Comparison of ENCODE assay signal across 25 cellular contexts in the genomic region with DNA sequence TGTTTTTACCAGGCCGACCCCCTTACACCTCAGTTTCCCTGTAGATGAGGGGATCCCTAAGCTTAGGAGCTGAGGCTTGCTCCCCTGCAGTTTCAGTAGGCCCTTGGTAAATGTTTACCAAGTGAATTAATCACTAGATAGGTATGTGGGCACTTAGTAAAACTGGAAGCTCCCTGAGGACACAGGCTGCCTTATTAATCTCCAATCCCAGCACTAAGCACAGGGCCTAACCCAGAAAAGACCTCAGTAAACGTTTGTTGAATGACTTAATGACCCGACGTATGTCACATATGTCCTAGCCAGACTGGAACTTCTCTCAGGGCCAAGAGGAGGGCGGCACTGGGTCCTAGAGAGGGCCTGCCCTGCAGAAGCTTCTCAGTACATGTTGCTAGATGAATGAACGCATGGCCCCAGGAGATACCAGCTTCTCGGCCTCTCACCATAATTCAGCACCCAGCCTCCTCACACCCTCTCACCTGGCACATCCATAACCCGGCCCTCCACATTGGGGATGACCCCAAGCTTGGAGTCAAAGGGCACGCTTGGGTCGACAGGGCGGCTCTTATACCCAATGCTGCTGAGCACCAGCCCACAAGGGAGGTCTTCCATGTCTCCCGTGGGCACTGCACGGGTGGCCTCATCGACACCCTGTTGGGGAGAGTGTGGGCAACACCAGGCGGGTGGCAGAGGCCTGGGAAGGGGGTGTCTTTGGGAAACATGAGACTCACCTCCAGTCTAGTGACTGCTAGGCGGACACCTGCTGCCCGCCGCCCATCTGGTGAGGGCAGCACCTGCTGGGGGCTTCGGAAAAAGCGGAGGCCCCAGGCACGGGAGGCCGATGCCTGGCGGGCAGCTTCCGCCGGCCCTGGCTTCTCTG. TPM values are rescaled to one million over a fixed set of nuclear protein-coding genes. Genes with fewer than 3 reads are reported as not detected.
"Had no signal": no experiment of that assay in that cellular context is flagged by ENCODE, and none has a peak within 500 bp of the region (broad histone marks: within the 10 kb centered on the region; RNA-seq: fewer than 3 reads in every experiment).

No MANE protein-coding gene starts in this region.

- H3K4me3 ChIP-seq: coronary artery, esophagus squamous epithelium, gastrocnemius medialis, left ventricle myocardium inferior, pancreas, psoas muscle, tibial artery had no signal

- H3K27ac ChIP-seq: coronary artery, esophagus squamous epithelium, gastrocnemius medialis, left ventricle myocardium inferior, pancreas, psoas muscle, tibial artery had no signal

- DNase-seq: activated CD4-positive, alpha-beta T cell treated with anti-CD3 and anti-CD28 coated beads for 1 hour; activated CD4-positive, alpha-beta T cell treated with anti-CD3 and anti-CD28 coated beads, Interleukin-2, amount 50 U/mL, for 1 hour; activated CD8-positive, alpha-beta T cell treated with anti-CD3 and anti-CD28 coated beads, Interleukin-2, amount 10 ng/mL, durations not matched to agents 7 days and 5 days; activated gamma-delta T cell treated with Interleukin-2 at 50 U/mL for 16 hours; central memory CD4-positive, alpha-beta T cell; endodermal cell; esophagus squamous epithelium; gastrocnemius medialis; hippocampal formation; kidney glomerular epithelial cell; left ventricle myocardium inferior; naive thymus-derived CD8-positive, alpha-beta T cell; psoas muscle; stimulated activated CD4-positive, alpha-beta T cell treated with anti-CD3 and anti-CD28 coated beads, Interleukin-1b, Interleukin-23, amount 100 ng/mL, for 48 hours; stimulated activated naive CD8-positive, alpha-beta T cell treated with anti-CD3 and anti-CD28 coated beads, Interleukin-15, amount 100 ng/mL, for 72 hours; tibial artery had no signal

- H3K36me3 ChIP-seq: gastrocnemius medialis, left ventricle myocardium inferior, pancreas, tibial artery had no signal

- FAIRE-seq: astrocyte, pancreas, TTC549 had no signal

- H3K4me3 Mint-ChIP-seq: activated CD8-positive, alpha-beta T cell treated with anti-CD3 and anti-CD28 coated beads, Interleukin-2, amount 10 ng/mL, durations not matched to agents 7 days and 5 days; activated naive CD4-positive, alpha-beta T cell treated with anti-CD3 and anti-CD28 coated beads, Interleukin-2, amount 50 U/mL, for 24 hours; activated T-helper 1 cell treated with anti-CD3 and anti-CD28 coated beads, Interleukin-12 subunit alpha, Interleukin-12 subunit beta, Interleukin-2, Interleukin-4 antibody, amounts not matched to agents 30 ng/mL and 10 ng/mL and 1 ng/mL, durations not matched to agents 14 hours and 24 hours and 36 hours; endodermal cell; stimulated activated naive CD8-positive, alpha-beta T cell treated with anti-CD3 and anti-CD28 coated beads, Interleukin-15, amount 100 ng/mL, for 72 hours had no signal

- ATAC-seq: activated CD8-positive, alpha-beta T cell treated with anti-CD3 and anti-CD28 coated beads, Interleukin-2, amount 10 ng/mL, durations not matched to agents 7 days and 5 days; naive thymus-derived CD8-positive, alpha-beta T cell; stimulated activated naive CD8-positive, alpha-beta T cell treated with anti-CD3 and anti-CD28 coated beads, Interleukin-15, amount 100 ng/mL, for 72 hours had no signal

- H3K9me3 ChIP-seq: esophagus squamous epithelium, gastrocnemius medialis, left ventricle myocardium inferior, pancreas, psoas muscle, tibial artery had no signal

- H3K9me3 Mint-ChIP-seq: activated naive CD4-positive, alpha-beta T cell treated with anti-CD3 and anti-CD28 coated beads, Interleukin-2, amount 50 U/mL, for 24 hours; activated T-helper 1 cell treated with anti-CD3 and anti-CD28 coated beads, Interleukin-12 subunit alpha, Interleukin-12 subunit beta, Interleukin-2, Interleukin-4 antibody, amounts not matched to agents 30 ng/mL and 10 ng/mL and 1 ng/mL, durations not matched to agents 14 hours and 24 hours and 36 hours; endodermal cell; naive thymus-derived CD8-positive, alpha-beta T cell; stimulated activated naive CD8-positive, alpha-beta T cell treated with anti-CD3 and anti-CD28 coated beads, Interleukin-15, amount 100 ng/mL, for 72 hours had no signal

- H3K27ac Mint-ChIP-seq: activated CD8-positive, alpha-beta T cell treated with anti-CD3 and anti-CD28 coated beads, Interleukin-2, amount 10 ng/mL, durations not matched to agents 7 days and 5 days; activated naive CD4-positive, alpha-beta T cell treated with anti-CD3 and anti-CD28 coated beads, Interleukin-2, amount 50 U/mL, for 24 hours; activated T-helper 1 cell treated with anti-CD3 and anti-CD28 coated beads, Interleukin-12 subunit alpha, Interleukin-12 subunit beta, Interleukin-2, Interleukin-4 antibody, amounts not matched to agents 30 ng/mL and 10 ng/mL and 1 ng/mL, durations not matched to agents 14 hours and 24 hours and 36 hours; endodermal cell; stimulated activated naive CD8-positive, alpha-beta T cell treated with anti-CD3 and anti-CD28 coated beads, Interleukin-15, amount 100 ng/mL, for 72 hours had no signal

- H3K36me3 Mint-ChIP-seq: activated naive CD4-positive, alpha-beta T cell treated with anti-CD3 and anti-CD28 coated beads, Interleukin-2, amount 50 U/mL, for 24 hours had no signal

RNA-seq across cellular contexts. Expression of gene FADS6, which starts 29.8 kb away (rescaled TPM):
- total RNA-seq: activated CD8-positive, alpha-beta T cell treated with anti-CD3 and anti-CD28 coated beads, Interleukin-2, amount 10 ng/mL, durations not matched to agents 7 days and 5 days; activated T-helper 1 cell treated with anti-CD3 and anti-CD28 coated beads, Interleukin-12 subunit alpha, Interleukin-12 subunit beta, Interleukin-2, Interleukin-4 antibody, amounts not matched to agents 30 ng/mL and 10 ng/mL and 1 ng/mL, durations not matched to agents 14 hours and 24 hours and 36 hours; astrocyte; gastrocnemius medialis; left ventricle myocardium inferior; lung microvascular endothelial cell; naive thymus-derived CD8-positive, alpha-beta T cell; psoas muscle; right cardiac atrium; skeletal muscle tissue had no signal
- polyA plus RNA-seq: naive thymus-derived CD8-positive, alpha-beta T cell had no signal

RNA-seq across cellular contexts. Expression of gene USH1G, which starts 59.4 kb away (rescaled TPM):
- total RNA-seq: activated CD8-positive, alpha-beta T cell treated with anti-CD3 and anti-CD28 coated beads, Interleukin-2, amount 10 ng/mL, durations not matched to agents 7 days and 5 days; activated T-helper 1 cell treated with anti-CD3 and anti-CD28 coated beads, Interleukin-12 subunit alpha, Interleukin-12 subunit beta, Interleukin-2, Interleukin-4 antibody, amounts not matched to agents 30 ng/mL and 10 ng/mL and 1 ng/mL, durations not matched to agents 14 hours and 24 hours and 36 hours; gastrocnemius medialis; left ventricle myocardium inferior; lung microvascular endothelial cell; naive thymus-derived CD8-positive, alpha-beta T cell; psoas muscle had no signal
- polyA plus RNA-seq: naive thymus-derived CD8-positive, alpha-beta T cell; psoas muscle had no signal
